ENCODE assay signal across 4 cellular contexts in the genomic region with DNA sequence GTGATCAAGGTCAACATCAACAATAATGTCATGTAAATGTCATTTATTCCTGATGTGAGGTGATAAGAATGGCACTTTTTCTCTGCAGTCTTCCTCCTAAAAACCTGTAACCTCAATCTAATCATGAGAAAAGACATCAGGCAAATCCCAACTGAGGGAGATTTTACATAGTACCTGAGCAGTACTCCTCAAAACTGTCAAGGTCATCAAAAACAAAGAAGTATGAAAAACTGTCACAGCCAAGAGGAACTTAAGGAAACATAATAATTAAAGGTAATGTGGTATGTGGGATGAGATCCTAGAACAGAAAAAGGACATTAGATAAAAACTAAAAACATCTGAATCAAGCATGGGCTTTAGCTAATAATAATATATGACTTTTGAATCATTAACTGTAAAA.
TF ChIP-seq lines count a peak whose summit lies in the region.

No MANE protein-coding gene starts in this region.

TF ChIP-seq in HepG2, 621 proteins besides CTCF, POLR2A, EP300 and RAD21:
- TF ChIP-seq, protein P1, sequence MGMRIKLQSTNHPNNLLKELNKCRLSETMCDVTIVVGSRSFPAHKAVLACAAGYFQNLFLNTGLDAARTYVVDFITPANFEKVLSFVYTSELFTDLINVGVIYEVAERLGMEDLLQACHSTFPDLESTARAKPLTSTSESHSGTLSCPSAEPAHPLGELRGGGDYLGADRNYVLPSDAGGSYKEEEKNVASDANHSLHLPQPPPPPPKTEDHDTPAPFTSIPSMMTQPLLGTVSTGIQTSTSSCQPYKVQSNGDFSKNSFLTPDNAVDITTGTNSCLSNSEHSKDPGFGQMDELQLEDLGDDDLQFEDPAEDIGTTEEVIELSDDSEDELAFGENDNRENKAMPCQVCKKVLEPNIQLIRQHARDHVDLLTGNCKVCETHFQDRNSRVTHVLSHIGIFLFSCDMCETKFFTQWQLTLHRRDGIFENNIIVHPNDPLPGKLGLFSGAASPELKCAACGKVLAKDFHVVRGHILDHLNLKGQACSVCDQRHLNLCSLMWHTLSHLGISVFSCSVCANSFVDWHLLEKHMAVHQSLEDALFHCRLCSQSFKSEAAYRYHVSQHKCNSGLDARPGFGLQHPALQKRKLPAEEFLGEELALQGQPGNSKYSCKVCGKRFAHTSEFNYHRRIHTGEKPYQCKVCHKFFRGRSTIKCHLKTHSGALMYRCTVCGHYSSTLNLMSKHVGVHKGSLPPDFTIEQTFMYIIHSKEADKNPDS (CRISPR knock-in tag; IDR thresholded peaks at IDR 0.05) = no peak
- TF ChIP-seq MAFK (conservative IDR thresholded peaks at IDR 0.05 in 1 of 2, IDR thresholded peaks at IDR 0.05 in 1 of 2; ENCODE audit: low read length in 2 of 2) = peak; percentile 63 to 78; a peak in 3 of 4 replicates
- peak; percentile 58; the same call in 1 of the 2 replicates for TF ChIP-seq MAFF (IDR thresholded peaks at IDR 0.05; ENCODE audit: low read depth, low read length)

TF ChIP-seq in A549, 52 proteins besides CTCF, POLR2A, EP300 and RAD21:
- TF ChIP-seq MAFK (IDR thresholded peaks at IDR 0.05; ENCODE audit: partially characterized antibody) = peak; percentile 75
- TF ChIP-seq RNF2 (IDR thresholded peaks at IDR 0.05; ENCODE audit: borderline replicate concordance, low read depth) = no peak
- TF ChIP-seq, protein P2, sequence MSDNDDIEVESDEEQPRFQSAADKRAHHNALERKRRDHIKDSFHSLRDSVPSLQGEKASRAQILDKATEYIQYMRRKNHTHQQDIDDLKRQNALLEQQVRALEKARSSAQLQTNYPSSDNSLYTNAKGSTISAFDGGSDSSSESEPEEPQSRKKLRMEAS (IDR thresholded peaks at IDR 0.05) = no peak
- no peak for TF ChIP-seq EHF (CRISPR knock-in tag; IDR thresholded peaks at IDR 0.05)
- TF ChIP-seq NFE2L2 (conservative IDR thresholded peaks at IDR 0.05; ENCODE audit: low read length) = no peak
- TF ChIP-seq TFCP2L1 (CRISPR knock-in tag; IDR thresholded peaks at IDR 0.05) = no peak
- TF ChIP-seq, protein P3, sequence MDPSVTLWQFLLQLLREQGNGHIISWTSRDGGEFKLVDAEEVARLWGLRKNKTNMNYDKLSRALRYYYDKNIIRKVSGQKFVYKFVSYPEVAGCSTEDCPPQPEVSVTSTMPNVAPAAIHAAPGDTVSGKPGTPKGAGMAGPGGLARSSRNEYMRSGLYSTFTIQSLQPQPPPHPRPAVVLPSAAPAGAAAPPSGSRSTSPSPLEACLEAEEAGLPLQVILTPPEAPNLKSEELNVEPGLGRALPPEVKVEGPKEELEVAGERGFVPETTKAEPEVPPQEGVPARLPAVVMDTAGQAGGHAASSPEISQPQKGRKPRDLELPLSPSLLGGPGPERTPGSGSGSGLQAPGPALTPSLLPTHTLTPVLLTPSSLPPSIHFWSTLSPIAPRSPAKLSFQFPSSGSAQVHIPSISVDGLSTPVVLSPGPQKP (IDR thresholded peaks at IDR 0.05; ENCODE audit: low read depth, low read length) = no peak
- TF ChIP-seq CHD4 (IDR thresholded peaks at IDR 0.05; ENCODE audit: borderline replicate concordance) = no peak

TF ChIP-seq in IMR-90, 13 proteins besides CTCF, POLR2A, EP300 and RAD21:
- TF ChIP-seq MAFK (IDR thresholded peaks at IDR 0.05; ENCODE audit: low read depth, low read length) (peak; percentile 53), BHLHE40 (IDR thresholded peaks at IDR 0.05; ENCODE audit: low read depth, low read length) (no peak), RCOR1 (IDR thresholded peaks at IDR 0.05; ENCODE audit: insufficient replicate concordance, low read length) (no peak)
- TF ChIP-seq, protein P3 (IDR thresholded peaks at IDR 0.05; ENCODE audit: borderline replicate concordance, low read depth, low read length) = no peak

TF ChIP-seq in K562, 482 proteins besides CTCF, POLR2A, EP300 and RAD21:
- TF ChIP-seq C11orf30 (IDR thresholded peaks at IDR 0.05; ENCODE audit: low read depth) (peak; percentile 52), ZNF316 (IDR thresholded peaks at IDR 0.05) (peak; percentile 75), POLR3G (IDR thresholded peaks at IDR 0.05; ENCODE audit: extremely low read depth, insufficient read length, insufficient replicate concordance) (no peak), MAFF (IDR thresholded peaks at IDR 0.05; ENCODE audit: low read length) (peak; percentile 13; the same call in 1 of the 2 replicates)
